ENCODE assay signal across 9 cellular contexts in genomic region chr12:124720019-124720686, GRCh38.
DNase-seq lines count a peak whose midpoint lies in the region; ATAC-seq and TF ChIP-seq lines count a peak whose summit lies in the region.
"Had no signal": no experiment of that assay in that cellular context is flagged by ENCODE, and none has a peak within 500 bp of the region (broad histone marks: within the 10 kb centered on the region; RNA-seq: fewer than 3 reads in every experiment).

No MANE protein-coding gene starts in this region.

- H3K9me3 Mint-ChIP-seq in CD8-positive, alpha-beta memory T cell: no peaks in the 10 kb centered on the region

- CTCF ChIA-PET in CD8-positive, alpha-beta memory T cell (lab: Charles Lee): no interaction called here

- POLR2A ChIA-PET in CD8-positive, alpha-beta memory T cell (lab: Charles Lee): no interaction called here

- ATAC-seq in psoas muscle (peak; percentile 43 to 64 (median 52)), GM21447 (IDR thresholded peaks at IDR 0.05; ENCODE audit: unreplicated experiment) (no peak)

- DNase-seq in DMS153 treated with DMSO at 0.1 percent for 48 hours (lab: John Stamatoyannopoulos, UW; ENCODE audit: unreplicated experiment): peak; percentile 88
- peak; percentile 77 for DNase-seq in NCI-H345 treated with DMSO at 0.1 percent for 48 hours (lab: John Stamatoyannopoulos, UW; ENCODE audit: unreplicated experiment)
- peak; percentile 83 for DNase-seq in epithelial cell of esophagus (ENCODE audit: low read depth)
- DNase-seq in psoas muscle: no peak
- no peak for DNase-seq in SKM-1 treated with dmso at 0.1 percent for 144 hours (lab: John Stamatoyannopoulos, UW; ENCODE audit: unreplicated experiment)
- no peak for DNase-seq in CD8-positive, alpha-beta memory T cell
- no peak for DNase-seq in stimulated activated naive CD4-positive, alpha-beta T cell treated with Interleukin-2 at 50 U/mL for 16 hours (lab: John Stamatoyannopoulos, UW)

- intact Hi-C loops in psoas muscle (cut with DNase I): no loop called here

- H3K36me3 ChIP-seq in psoas muscle (ENCODE audit: insufficient read depth in 1 of 2, low read depth in 1 of 2): no peaks in the 10 kb centered on the region
- H3K36me3 ChIP-seq in CD8-positive, alpha-beta memory T cell (ENCODE audit: insufficient read depth, low read length): no peaks in the 10 kb centered on the region

- peak overlapping the region; percentile 70 for H3K27ac ChIP-seq in psoas muscle
- no peak overlapping the region for H3K27ac ChIP-seq in CD8-positive, alpha-beta memory T cell (ENCODE audit: low read depth, low read length)

- H3K36me3 Mint-ChIP-seq in CD8-positive, alpha-beta memory T cell: no peaks in the 10 kb centered on the region
- H3K36me3 Mint-ChIP-seq: activated naive CD8-positive, alpha-beta T cell had no signal

- H3K4me1 Mint-ChIP-seq in CD8-positive, alpha-beta memory T cell: peaks cover 0 to 2% (median 0%) of the 10 kb centered on the region in 3 donors

- no peaks in the 10 kb centered on the region for H3K27me3 Mint-ChIP-seq in CD8-positive, alpha-beta memory T cell
- H3K27me3 Mint-ChIP-seq: activated naive CD8-positive, alpha-beta T cell had no signal

- H3K9me3 ChIP-seq in psoas muscle: no peaks in the 10 kb centered on the region
- H3K9me3 ChIP-seq in CD8-positive, alpha-beta memory T cell (ENCODE audit: low read length): no peaks in the 10 kb centered on the region

- H3K27me3 ChIP-seq in psoas muscle (ENCODE audit: insufficient read depth in 3 of 3, low read length in 2 of 3): no peaks in the 10 kb centered on the region
- H3K27me3 ChIP-seq in CD8-positive, alpha-beta memory T cell (ENCODE audit: insufficient read depth, low read length, poor library complexity, severe bottlenecking): no peaks in the 10 kb centered on the region

- no peak overlapping the region for H3K4me3 ChIP-seq in epithelial cell of esophagus (ENCODE audit: low read length)
- no peak overlapping the region for H3K4me3 ChIP-seq in psoas muscle
- H3K4me3 ChIP-seq in CD8-positive, alpha-beta memory T cell (ENCODE audit: low read length): no peak overlapping the region

- H3K27ac Mint-ChIP-seq in CD8-positive, alpha-beta memory T cell: peak overlapping the region in 1 of 8 donors; percentile 26
- H3K27ac Mint-ChIP-seq: activated naive CD8-positive, alpha-beta T cell had no signal

- peaks cover 19% of the 10 kb centered on the region for H3K4me1 ChIP-seq in psoas muscle
- H3K4me1 ChIP-seq in CD8-positive, alpha-beta memory T cell (ENCODE audit: insufficient read depth, low read length): no peaks in the 10 kb centered on the region

- no peak overlapping the region for H3K4me3 Mint-ChIP-seq in CD8-positive, alpha-beta memory T cell
- H3K4me3 Mint-ChIP-seq: activated naive CD8-positive, alpha-beta T cell had no signal

- 40 to 48% (median 46%) methylated on average over 13 of the region's 13 CpGs for WGBS in psoas muscle, 3 donors

- TF ChIP-seq CTCF in epithelial cell of esophagus (IDR thresholded peaks at IDR 0.05; ENCODE audit: insufficient read depth, low read depth, low read length, missing control alignments): peak; percentile 63
- peak; percentile 31 for TF ChIP-seq CTCF in psoas muscle (IDR thresholded peaks at IDR 0.05)

Comparison
In these comparisons a context has a peak if more than half of its experiments do, and no peak if none do; other contexts are left out.
1. DNase-seq: peak in DMS153 treated with DMSO at 0.1 percent for 48 hours (single experiment), NCI-H345 treated with DMSO at 0.1 percent for 48 hours (single experiment) and epithelial cell of esophagus (single experiment); none in psoas muscle (0 of 2), SKM-1 treated with dmso at 0.1 percent for 144 hours (single experiment), CD8-positive, alpha-beta memory T cell (0 of 5) and stimulated activated naive CD4-positive, alpha-beta T cell treated with Interleukin-2 at 50 U/mL for 16 hours (single experiment).